Comparison of ENCODE assay signal across 18 cellular contexts in the genomic region with DNA sequence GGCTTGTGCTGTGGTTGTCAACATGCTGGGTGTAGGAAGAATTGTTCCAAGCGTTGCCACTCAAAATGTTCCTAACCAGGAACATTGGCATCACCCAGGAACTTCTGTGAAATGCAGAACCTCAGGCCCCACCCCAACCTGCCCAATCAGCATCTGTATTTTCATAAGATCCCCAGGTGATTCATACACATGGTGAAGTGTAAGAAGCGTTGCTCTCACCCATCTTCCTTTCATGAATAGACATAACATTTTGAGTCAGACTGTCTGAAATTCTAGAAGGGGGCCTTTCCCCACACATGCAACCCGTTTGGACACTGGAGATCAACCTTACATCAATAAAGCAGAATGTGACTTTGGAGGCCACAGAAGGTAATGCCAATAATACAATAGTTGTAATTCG. TPM values are rescaled to one million over a fixed set of nuclear protein-coding genes. Genes with fewer than 3 reads are reported as not detected.
A peak's percentile ranks its signal among the peaks of the same experiment; 100 is the strongest.
DNase-seq lines count a peak whose midpoint lies in the region; ATAC-seq and TF ChIP-seq lines count a peak whose summit lies in the region.
"Had no signal": no experiment of that assay in that cellular context is flagged by ENCODE, and none has a peak within 500 bp of the region (broad histone marks: within the 10 kb centered on the region; RNA-seq: fewer than 3 reads in every experiment).

No MANE protein-coding gene starts in this region.

- no peaks in the 10 kb centered on the region for H4K20me1 ChIP-seq in PC-9 (ENCODE audit: insufficient read depth)

- peaks cover 26% of the 10 kb centered on the region for H3K36me3 Mint-ChIP-seq in MCF 10A (ENCODE audit: insufficient read depth, unreplicated experiment)
- H3K36me3 Mint-ChIP-seq: CD4-positive, CD25-positive, alpha-beta regulatory T cell; CD8-positive, alpha-beta memory T cell; IgD-negative memory B cell had no signal

- POLR2A ChIA-PET in MCF 10A (lab: Yijun Ruan, JAX): no interaction called here
- POLR2A ChIA-PET in PC-9 (lab: Charles Lee; ENCODE audit: unreplicated experiment): no interaction called here

- H3K4me1 ChIP-seq in breast epithelium: no peaks in the 10 kb centered on the region
- H3K4me1 ChIP-seq in PC-9 (replicated peaks; ENCODE audit: insufficient read depth): no peaks in the 10 kb centered on the region
- peaks cover 0 to 6% of the 10 kb centered on the region in 2 donors for H3K4me1 ChIP-seq in right atrium auricular region
- H3K4me1 ChIP-seq: BE2C had no signal

- H3K27me3 ChIP-seq in breast epithelium: no peaks in the 10 kb centered on the region
- H3K27me3 ChIP-seq in PC-9 (ENCODE audit: insufficient read depth, low read depth): no peaks in the 10 kb centered on the region
- no peaks in the 10 kb centered on the region for H3K27me3 ChIP-seq in right atrium auricular region

- no peak overlapping the region for H3K27ac ChIP-seq in breast epithelium
- H3K27ac ChIP-seq in PC-9: no peak overlapping the region
- no peak overlapping the region for H3K27ac ChIP-seq in right atrium auricular region
- H3K27ac ChIP-seq: GM23248 had no signal

- H3K79me2 ChIP-seq in PC-9 (ENCODE audit: low read depth): no peaks in the 10 kb centered on the region

- no peak overlapping the region for H2AFZ ChIP-seq in PC-9
- H2AFZ ChIP-seq: GM23248 had no signal

- no peaks in the 10 kb centered on the region; the same call in 1 of the 2 replicates for H3F3A ChIP-seq in PC-9 (ENCODE audit: insufficient read depth, low read depth)

- no peaks in the 10 kb centered on the region; the same call in 1 of the 2 replicates for H3K9me2 ChIP-seq in PC-9 (ENCODE audit: insufficient read depth)

- CTCF ChIA-PET in MCF 10A (lab: Yijun Ruan, JAX): interaction anchor here (0.8 to 5.1 kb wide), 7 partner anchors 26 to 227 kb away, joined by 4 to 37 read pairs (median 8); partner anchors contain the start of gene ABLIM3
- CTCF ChIA-PET in PC-9 (lab: Charles Lee): no interaction called here

- no peak for ATAC-seq in HG03378 (IDR thresholded peaks at IDR 0.05; ENCODE audit: unreplicated experiment)
- ATAC-seq: HepG2 had no signal

- H3K36me3 ChIP-seq in breast epithelium (no peaks in the 10 kb centered on the region), PC-9 (ENCODE audit: low read depth) (0 out of 2 replicates have a peak, but pooled peaks cover 5% of the 10 kb centered on the region), right atrium auricular region (peaks cover 11% of the 10 kb centered on the region)
- H3K36me3 ChIP-seq: BE2C had no signal

- intact Hi-C loops in MCF 10A (cut with micrococcal nuclease): loop anchor here (10.0 kb wide), 1 partner anchor 258 kb away; no protein-coding TSS in a partner anchor
- intact Hi-C loops in breast epithelium (cut with DNase I; ENCODE audit: low total_unique reads): no loop called here
- intact Hi-C loops in PC-9 (cut with micrococcal nuclease; ENCODE audit: unreplicated experiment): loop anchor here (10.0 kb wide), 2 partner anchors 1078 to 1308 kb away; no protein-coding TSS in a partner anchor

- no peak overlapping the region for H3K27ac Mint-ChIP-seq in MCF 10A (ENCODE audit: low read depth, unreplicated experiment)
- H3K27ac Mint-ChIP-seq: CD4-positive, CD25-positive, alpha-beta regulatory T cell; CD8-positive, alpha-beta memory T cell; IgD-negative memory B cell had no signal

- no peak for TF ChIP-seq POLR2A in breast epithelium (IDR thresholded peaks at IDR 0.05)

- no peak overlapping the region for H3K4me3 ChIP-seq in breast epithelium
- H3K4me3 ChIP-seq in PC-9: no peak overlapping the region
- H3K4me3 ChIP-seq in epithelial cell of esophagus (ENCODE audit: low read length): no peak overlapping the region
- H3K4me3 ChIP-seq in right atrium auricular region: no peak overlapping the region
- H3K4me3 ChIP-seq: GM23248 had no signal

- H3K4me2 ChIP-seq in PC-9: no peak overlapping the region

- H3K4me1 Mint-ChIP-seq in MCF 10A (ENCODE audit: insufficient read depth, unreplicated experiment): peaks cover 23% of the 10 kb centered on the region

- no peaks in the 10 kb centered on the region for H3K9me3 Mint-ChIP-seq in MCF 10A (ENCODE audit: unreplicated experiment)
- H3K9me3 Mint-ChIP-seq: IgD-negative memory B cell had no signal

- BruUV-seq in MCF 10A (replicated peaks; lab: Mats Ljungman, UMichigan): TSS peak; percentile 1
- TSS peak; percentile 6 for BruUV-seq in PC-9 (replicated peaks; lab: Mats Ljungman, UMichigan)

- TF ChIP-seq CTCF in MCF 10A (IDR thresholded peaks at IDR 0.05; ENCODE audit: unreplicated experiment) (no peak), breast epithelium (IDR thresholded peaks at IDR 0.05) (no peak), PC-9 (conservative IDR thresholded peaks at IDR 0.05) (no peak), epithelial cell of esophagus (IDR thresholded peaks at IDR 0.05; ENCODE audit: insufficient read depth, low read depth, low read length, missing control alignments) (no peak), right atrium auricular region (IDR thresholded peaks at IDR 0.05) (no peak)

- H3K9me3 ChIP-seq in breast epithelium (no peaks in the 10 kb centered on the region), PC-9 (ENCODE audit: insufficient read depth, low read depth) (no peaks in the 10 kb centered on the region), right atrium auricular region (no peaks in the 10 kb centered on the region)
- H3K9me3 ChIP-seq: BE2C had no signal

- DNase-seq in MCF 10A (ENCODE audit: unreplicated experiment) (peak; percentile 37), breast epithelium (ENCODE audit: low spot score in 2 of 2) (no peak), PC-9 (no peak), epithelial cell of esophagus (ENCODE audit: low read depth) (peak; percentile 55), right atrium auricular region (ENCODE audit: low spot score) (no peak)
- no peak for DNase-seq in effector CD4-positive, alpha-beta T cell
- DNase-seq: ACHN; BE2C; C1 segment of cervical spinal cord; CD4-positive, CD25-positive, alpha-beta regulatory T cell; CD8-positive, alpha-beta memory T cell; COR-L47; GDM1; GM23248; HCEC 1CT had no signal

- H3K4me3 Mint-ChIP-seq in MCF 10A (ENCODE audit: unreplicated experiment): no peak overlapping the region
- H3K4me3 Mint-ChIP-seq: CD4-positive, CD25-positive, alpha-beta regulatory T cell; CD8-positive, alpha-beta memory T cell; IgD-negative memory B cell had no signal

- no peaks in the 10 kb centered on the region for H3K27me3 Mint-ChIP-seq in MCF 10A (ENCODE audit: insufficient read depth, unreplicated experiment)

RNA-seq across cellular contexts. Expression of gene AFAP1L1, which starts 9.3 kb away (rescaled TPM):
- 4.8 TPM in 2 replicates for total RNA-seq in MCF 10A (2022)
- total RNA-seq in breast epithelium: 100 to 1,000 TPM in 1 of 3 donors, 10 to 100 TPM in 2; 13.3 to 108 (median 26.5) TPM
- 9.6 and 13.2 TPM in 2 replicates for total RNA-seq in PC-9 (2021)
- 10 to 100 TPM; 45.6 to 48.9 TPM for total RNA-seq in right atrium auricular region
- total RNA-seq: CD4-positive, CD25-positive, alpha-beta regulatory T cell had no signal

Comparison
In these comparisons a context has a peak if more than half of its experiments do, and no peak if none do; other contexts are left out.
1. DNase-seq: peak in MCF 10A (single experiment) and epithelial cell of esophagus (single experiment); none in breast epithelium (0 of 2), PC-9 (0 of 2), right atrium auricular region (single experiment) and effector CD4-positive, alpha-beta T cell (single experiment).